In genomic region chr3:176939022-176939817, GRCh38 we compare ENCODE assay signal across 1 cellular context.
TF ChIP-seq lines count a peak whose summit lies in the region.

No MANE protein-coding gene starts in this region.

TF ChIP-seq in K562, 482 proteins besides CTCF, POLR2A, EP300 and RAD21 (continued from another document):
- no peak for TF ChIP-seq ARID4B (CRISPR knock-in tag; IDR thresholded peaks at IDR 0.05)
- TF ChIP-seq SMC3 (conservative IDR thresholded peaks at IDR 0.05; ENCODE audit: insufficient read depth, low read depth, low read length), result peak; percentile 65
- TF ChIP-seq PTBP1 (IDR thresholded peaks at IDR 0.05; ENCODE audit: low read depth, low read length), result no peak
- TF ChIP-seq POLR2H (tag; IDR thresholded peaks at IDR 0.05; ENCODE audit: low read depth), result 0 out of 2 replicates have a peak, but pooled peaks have one; percentile 27
- TF ChIP-seq ADNP (tag; IDR thresholded peaks at IDR 0.05), result no peak
- TF ChIP-seq ZBTB34 (CRISPR knock-in tag; IDR thresholded peaks at IDR 0.05), result no peak
- no peak for TF ChIP-seq EGR1 (conservative IDR thresholded peaks at IDR 0.05)
- TF ChIP-seq NR0B1 (IDR thresholded peaks at IDR 0.05; ENCODE audit: partially characterized antibody), result no peak
- TF ChIP-seq, protein P1, sequence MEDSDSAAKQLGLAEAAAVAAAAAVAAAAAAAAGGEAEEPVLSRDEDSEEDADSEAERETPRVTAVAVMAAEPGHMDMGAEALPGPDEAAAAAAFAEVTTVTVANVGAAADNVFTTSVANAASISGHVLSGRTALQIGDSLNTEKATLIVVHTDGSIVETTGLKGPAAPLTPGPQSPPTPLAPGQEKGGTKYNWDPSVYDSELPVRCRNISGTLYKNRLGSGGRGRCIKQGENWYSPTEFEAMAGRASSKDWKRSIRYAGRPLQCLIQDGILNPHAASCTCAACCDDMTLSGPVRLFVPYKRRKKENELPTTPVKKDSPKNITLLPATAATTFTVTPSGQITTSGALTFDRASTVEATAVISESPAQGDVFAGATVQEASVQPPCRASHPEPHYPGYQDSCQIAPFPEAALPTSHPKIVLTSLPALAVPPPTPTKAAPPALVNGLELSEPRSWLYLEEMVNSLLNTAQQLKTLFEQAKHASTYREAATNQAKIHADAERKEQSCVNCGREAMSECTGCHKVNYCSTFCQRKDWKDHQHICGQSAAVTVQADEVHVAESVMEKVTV (CRISPR knock-in tag; IDR thresholded peaks at IDR 0.05), result peak; percentile 60
- peak; percentile 12; the same call in 1 of the 2 replicates for TF ChIP-seq ATF7 (IDR thresholded peaks at IDR 0.05)
- TF ChIP-seq JUND (IDR thresholded peaks at IDR 0.05; ENCODE audit: borderline replicate concordance, low read depth, low read length), result 0 out of 2 replicates have a peak, but pooled peaks have one; percentile 6
- no peak for TF ChIP-seq JUND (tag; IDR thresholded peaks at IDR 0.05; ENCODE audit: borderline replicate concordance, low read depth, low read length)
- TF ChIP-seq, protein P2, sequence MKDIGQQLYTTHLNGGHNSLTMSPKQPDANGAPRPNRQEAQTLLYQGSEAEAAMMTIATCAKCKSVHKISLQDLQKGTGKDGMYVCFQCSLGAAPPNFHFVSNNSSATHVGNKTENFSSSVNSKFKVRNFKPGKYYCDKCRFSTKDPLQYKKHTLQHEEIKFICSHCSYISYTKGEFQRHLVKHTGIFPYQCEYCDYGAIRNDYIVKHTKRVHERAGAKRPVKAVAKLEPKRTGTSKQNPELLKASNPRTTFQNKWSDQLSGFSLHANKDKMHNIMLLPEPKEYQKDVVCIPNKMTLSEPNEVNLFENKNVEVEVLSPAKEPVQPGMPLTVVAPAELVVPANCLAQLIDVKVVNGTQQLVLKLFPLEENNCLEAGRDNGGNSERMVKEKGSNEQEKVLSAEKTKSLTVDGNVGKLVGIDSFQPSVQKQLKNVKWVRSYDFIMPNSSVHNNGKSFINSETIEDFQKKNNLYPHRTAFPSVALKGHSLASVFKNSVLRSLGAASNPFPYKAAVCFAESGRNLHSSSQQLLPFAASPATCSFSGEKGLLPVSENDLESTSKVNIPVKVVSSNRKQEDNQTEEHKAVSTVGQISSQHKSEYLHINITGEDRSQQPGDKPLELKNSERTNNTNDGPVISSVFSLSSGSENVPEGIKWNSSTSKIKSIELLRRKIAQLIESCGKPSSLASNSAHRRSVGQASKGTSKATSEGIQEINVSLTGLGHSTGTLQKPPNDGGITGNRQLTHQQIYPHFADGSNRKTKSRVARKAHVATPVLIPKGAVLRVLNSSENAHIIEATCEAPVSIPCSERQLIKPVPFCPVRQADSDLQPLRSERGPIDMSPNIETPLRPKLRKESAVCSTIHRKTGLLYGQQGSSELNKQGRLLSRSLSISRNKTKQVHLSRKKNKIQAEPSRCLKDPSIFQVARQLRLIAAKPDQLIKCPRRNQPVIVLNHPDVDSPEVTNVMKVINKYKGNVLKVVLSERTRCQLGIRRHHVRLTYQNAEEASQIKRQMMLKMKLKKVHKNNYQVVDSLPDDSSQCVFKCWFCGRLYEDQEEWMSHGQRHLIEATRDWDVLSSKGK (CRISPR knock-in tag; IDR thresholded peaks at IDR 0.05), result no peak
- no peak for TF ChIP-seq ESRRB (CRISPR knock-in tag; IDR thresholded peaks at IDR 0.05; ENCODE audit: borderline replicate concordance)
- TF ChIP-seq THRAP3 (IDR thresholded peaks at IDR 0.05; ENCODE audit: borderline replicate concordance), result no peak
- no peak for TF ChIP-seq ZNF639 (CRISPR knock-in tag; conservative IDR thresholded peaks at IDR 0.05 in 1 of 2, IDR thresholded peaks at IDR 0.05 in 1 of 2)
- TF ChIP-seq CEBPG (CRISPR knock-in tag; IDR thresholded peaks at IDR 0.05), result peak; percentile 61
- peak; percentile 86 to 93 for TF ChIP-seq CEBPG (tag; conservative IDR thresholded peaks at IDR 0.05 in 1 of 2, IDR thresholded peaks at IDR 0.05 in 1 of 2)
